30 cellular contexts compared by ENCODE assay signal in genomic region chr2:56537756-56538155, GRCh38.
"Had no signal": no experiment of that assay in that cellular context is flagged by ENCODE, and none has a peak within 500 bp of the region (broad histone marks: within the 10 kb centered on the region; RNA-seq: fewer than 3 reads in every experiment).

No MANE protein-coding gene starts in this region.

- ATAC-seq: activated T-helper 17 cell treated with anti-CD3 and anti-CD28 coated beads, Interleukin-2, amount 50 U/mL, for 72 hours; esophagus mucosa; gastroesophageal sphincter; heart right ventricle had no signal

- H3K27me3 Mint-ChIP-seq: activated CD4-positive, alpha-beta memory T cell treated with anti-CD3 and anti-CD28 coated beads, Interleukin-2, amount 10 ng/mL, durations not matched to agents 7 days and 5 days; activated CD4-positive, alpha-beta T cell treated with anti-CD3 and anti-CD28 coated beads, Interleukin-2, amount 10 ng/mL, durations not matched to agents 7 days and 5 days; activated naive CD8-positive, alpha-beta T cell; activated T-cell treated with anti-CD3 and anti-CD28 coated beads, Interleukin-2, amount 50 U/mL, for 24 hours; activated T-helper 17 cell treated with anti-CD3 and anti-CD28 coated beads, Interleukin-2, amount 50 U/mL, for 72 hours had no signal

- H3K27ac Mint-ChIP-seq: activated CD4-positive, alpha-beta memory T cell treated with anti-CD3 and anti-CD28 coated beads, Interleukin-2, amount 10 ng/mL, durations not matched to agents 7 days and 5 days; activated CD4-positive, alpha-beta T cell treated with anti-CD3 and anti-CD28 coated beads, Interleukin-2, amount 10 ng/mL, durations not matched to agents 7 days and 5 days; activated naive CD8-positive, alpha-beta T cell; activated T-cell treated with anti-CD3 and anti-CD28 coated beads, Interleukin-2, amount 50 U/mL, for 24 hours; activated T-helper 17 cell treated with anti-CD3 and anti-CD28 coated beads, Interleukin-2, amount 50 U/mL, for 72 hours; brain; endodermal cell had no signal

- H3K4me3 Mint-ChIP-seq: activated CD4-positive, alpha-beta memory T cell treated with anti-CD3 and anti-CD28 coated beads, Interleukin-2, amount 10 ng/mL, durations not matched to agents 7 days and 5 days; activated CD4-positive, alpha-beta T cell treated with anti-CD3 and anti-CD28 coated beads, Interleukin-2, amount 10 ng/mL, durations not matched to agents 7 days and 5 days; activated naive CD8-positive, alpha-beta T cell; activated T-cell treated with anti-CD3 and anti-CD28 coated beads, Interleukin-2, amount 50 U/mL, for 24 hours; activated T-helper 17 cell treated with anti-CD3 and anti-CD28 coated beads, Interleukin-2, amount 50 U/mL, for 72 hours; brain; endodermal cell had no signal

- H3K36me3 Mint-ChIP-seq: activated naive CD8-positive, alpha-beta T cell; brain had no signal

- H3K4me1 ChIP-seq: breast epithelium, colonic mucosa, gastroesophageal sphincter had no signal

- H3K4me1 Mint-ChIP-seq: activated CD4-positive, alpha-beta memory T cell treated with anti-CD3 and anti-CD28 coated beads, Interleukin-2, amount 10 ng/mL, durations not matched to agents 7 days and 5 days; activated CD4-positive, alpha-beta T cell treated with anti-CD3 and anti-CD28 coated beads, Interleukin-2, amount 10 ng/mL, durations not matched to agents 7 days and 5 days; activated T-helper 17 cell treated with anti-CD3 and anti-CD28 coated beads, Interleukin-2, amount 50 U/mL, for 72 hours; brain had no signal

- H3K9me3 ChIP-seq: breast epithelium, colonic mucosa had no signal

- H2AFZ ChIP-seq: hepatocyte had no signal

- H3K27ac ChIP-seq: breast epithelium, cardiac muscle cell, colonic mucosa, gastroesophageal sphincter, heart right ventricle, hepatocyte had no signal

- DNase-seq: activated CD4-positive, alpha-beta memory T cell treated with anti-CD3 and anti-CD28 coated beads, Interleukin-2, amount 10 ng/mL, durations not matched to agents 7 days and 5 days; activated CD4-positive, alpha-beta T cell treated with anti-CD3 and anti-CD28 coated beads for 1 hour; activated CD4-positive, alpha-beta T cell treated with anti-CD3 and anti-CD28 coated beads for 4 hours; activated CD4-positive, alpha-beta T cell treated with anti-CD3 and anti-CD28 coated beads, Interleukin-2, amount 10 ng/mL, durations not matched to agents 7 days and 5 days; activated CD4-positive, alpha-beta T cell treated with anti-CD3 and anti-CD28 coated beads, Interleukin-2, amount 50 U/mL, for 4 hours; activated CD8-positive, alpha-beta memory T cell treated with anti-CD3 and anti-CD28 coated beads, Interleukin-2, amount 50 U/mL, for 48 hours; activated effector memory CD4-positive, alpha-beta T cell treated with Interleukin-2 at 50 U/mL for 16 hours; activated gamma-delta T cell treated with Interleukin-2 at 50 U/mL for 16 hours; activated naive CD4-positive, alpha-beta T cell treated with anti-CD3 and anti-CD28 coated beads, Interleukin-2, amount 50 U/mL, for 16 hours; activated naive CD4-positive, alpha-beta T cell treated with Interleukin-2 at 50 U/mL for 16 hours; activated T-cell treated with anti-CD3 and anti-CD28 coated beads for 4 hours; activated T-cell treated with anti-CD3 and anti-CD28 coated beads, Interleukin-2, amount 50 U/mL, for 24 hours; amygdala; aorta; central memory CD4-positive, alpha-beta T cell; cerebellar nuclear complex; colonic mucosa; effector CD8-positive, alpha-beta T cell; endodermal cell; foreskin melanocyte; heart right ventricle; T-helper 2 cell had no signal

- H3K79me2 ChIP-seq: hepatocyte had no signal

- H3K36me3 ChIP-seq: breast epithelium, cardiac muscle cell, colonic mucosa, gastroesophageal sphincter, heart right ventricle had no signal

- H3K27me3 ChIP-seq: breast epithelium, cardiac muscle cell, colonic mucosa, gastroesophageal sphincter, heart right ventricle, hepatocyte had no signal

- H3K4me2 ChIP-seq: hepatocyte had no signal

- H3K4me3 ChIP-seq: breast epithelium, cardiac muscle cell, colonic mucosa, gastroesophageal sphincter, heart right ventricle, hepatocyte had no signal
